ENCODE assay signal across 8 cellular contexts in the genomic region with DNA sequence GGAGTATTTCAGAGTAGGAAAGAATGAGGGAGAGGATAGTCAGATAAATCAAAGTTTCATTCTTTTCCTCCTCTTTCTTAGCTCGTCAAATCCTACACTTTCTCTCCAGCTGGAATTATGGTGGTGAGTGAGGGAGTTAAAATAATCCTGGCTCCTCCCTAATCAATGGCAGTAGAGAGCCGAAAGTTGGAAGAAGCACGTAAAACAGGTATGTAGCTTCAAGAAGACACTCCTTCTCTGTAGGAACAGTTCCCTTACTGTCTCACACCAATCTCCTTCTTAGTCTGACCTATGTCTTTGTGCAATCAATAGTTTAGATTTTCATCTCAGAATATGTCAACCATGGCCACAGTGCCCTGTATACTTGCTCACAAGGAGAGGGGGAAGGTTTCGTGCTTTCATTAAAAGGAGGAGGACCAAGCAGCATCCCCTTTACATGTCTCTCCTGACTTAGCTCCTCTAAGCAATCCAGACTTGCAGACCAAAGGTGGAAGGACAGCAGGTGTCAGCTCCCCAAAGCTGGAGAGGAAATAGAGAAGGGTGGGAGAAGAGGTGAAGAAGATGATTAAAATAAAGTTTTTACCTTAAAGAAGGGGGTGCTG. TPM values are rescaled to one million over a fixed set of nuclear protein-coding genes. Genes with fewer than 3 reads are reported as not detected.
DNase-seq lines count a peak whose midpoint lies in the region; ATAC-seq and TF ChIP-seq lines count a peak whose summit lies in the region.

No MANE protein-coding gene starts in this region.

- H3K4me3 ChIP-seq in mesodermal cell (ENCODE audit: extremely low read depth, insufficient read depth, low read length, poor library complexity, severe bottlenecking): peak overlapping the region; percentile 35

- H3K4me1 Mint-ChIP-seq in IgD-negative memory B cell: peaks cover 31 to 49% (median 44%) of the 10 kb centered on the region in 3 donors
- peaks cover 91% of the 10 kb centered on the region for H3K4me1 Mint-ChIP-seq in brain

- ATAC-seq in GM18517 (IDR thresholded peaks at IDR 0.05; ENCODE audit: unreplicated experiment): no peak

- no peaks in the 10 kb centered on the region for H3K36me3 ChIP-seq in mesodermal cell (ENCODE audit: control insufficient read depth, insufficient read depth, low read length)

- WGBS in mesodermal cell (ENCODE audit: insufficient coverage in 2 of 2), 2 experiments: 76% methylated on average over 2 of the region's 4 CpGs; no CpG with 5 or more reads in 1 of the 2 experiments

- TF ChIP-seq CTCF in 22Rv1 (IDR thresholded peaks at IDR 0.05): no peak
- TF ChIP-seq CTCF in brain (conservative IDR thresholded peaks at IDR 0.05): no peak

- H3K27ac Mint-ChIP-seq in IgD-negative memory B cell: peak overlapping the region; percentile 3 to 99 (median 86)
- H3K27ac Mint-ChIP-seq in brain: peak overlapping the region; percentile 98 to 100 (median 99)

- H3K4me3 Mint-ChIP-seq in IgD-negative memory B cell (peak overlapping the region; percentile 87 to 97 (median 94)), brain (peak overlapping the region; percentile 95 to 100 (median 98))

- H3K4me1 ChIP-seq in mesodermal cell (ENCODE audit: control insufficient read depth, insufficient read depth, low read length, poor library complexity, severe bottlenecking): peaks cover 15% of the 10 kb centered on the region

- H3K9me3 ChIP-seq in mesodermal cell (ENCODE audit: control insufficient read depth, low read length): no peaks in the 10 kb centered on the region

- H3K27ac ChIP-seq in 22Rv1: peak overlapping the region; percentile 84
- peak overlapping the region; percentile 99 for H3K27ac ChIP-seq in mesodermal cell (ENCODE audit: low read depth, low read length, severe bottlenecking)

- peaks cover 4% of the 10 kb centered on the region for H3K36me3 Mint-ChIP-seq in IgD-negative memory B cell
- peaks cover 7% of the 10 kb centered on the region for H3K36me3 Mint-ChIP-seq in brain

- no peaks in the 10 kb centered on the region for H3K9me3 Mint-ChIP-seq in IgD-negative memory B cell
- H3K9me3 Mint-ChIP-seq in brain: peaks cover 0 to 5% (median 0%) of the 10 kb centered on the region in 5 experiments

- DNase-seq in Kasumi-1 (lab: John Stamatoyannopoulos, UW): no peak
- DNase-seq in SK-N-DZ (ENCODE audit: low spot score): no peak
- DNase-seq in activated effector memory CD4-positive, alpha-beta T cell treated with anti-CD3 and anti-CD28 coated beads, Interleukin-2, amount 50 U/mL, for 16 hours: no peak

- H3K27me3 Mint-ChIP-seq in IgD-negative memory B cell (no peaks in the 10 kb centered on the region), brain (peaks cover 10% of the 10 kb centered on the region)

RNA-seq across cellular contexts. Expression of gene MINDY1, which starts 0.9 kb away (rescaled TPM):
- polyA plus RNA-seq in IgD-negative memory B cell: 2.3 TPM
- 58.6 TPM for polyA plus RNA-seq in brain (ENCODE audit: insufficient read depth, low read depth, low replicate concordance)
- 9.3 TPM for polyA plus RNA-seq in mesodermal cell (2013, experiment 1 of 2)
- polyA plus RNA-seq in mesodermal cell (2013, experiment 2 of 2): 8.0 TPM
- 13.9 and 14.8 TPM in 2 replicates for polyA plus RNA-seq in SK-N-DZ (2014; cell fraction: cytosol; rRNA removed)
- polyA plus RNA-seq in SK-N-DZ (2014; cell fraction: nucleus; rRNA removed): 12.5 and 20.2 TPM in 2 replicates

RNA-seq across cellular contexts. Expression of gene PRUNE1, which starts 2.4 kb away (rescaled TPM):
- 36.2 TPM for polyA plus RNA-seq in IgD-negative memory B cell
- polyA plus RNA-seq in brain (ENCODE audit: insufficient read depth, low read depth, low replicate concordance): 46.6 TPM
- polyA plus RNA-seq in mesodermal cell (2013, experiment 1 of 2): 23.6 TPM
- 21.8 TPM for polyA plus RNA-seq in mesodermal cell (2013, experiment 2 of 2)
- polyA plus RNA-seq in SK-N-DZ (2014; cell fraction: cytosol; rRNA removed): 28.0 and 34.5 TPM in 2 replicates
- polyA plus RNA-seq in SK-N-DZ (2014; cell fraction: nucleus; rRNA removed): 15.6 and 20.2 TPM in 2 replicates

RNA-seq across cellular contexts. Expression of gene ANXA9, which starts 23.7 kb away (rescaled TPM):
- polyA plus RNA-seq in IgD-negative memory B cell (0.11 TPM), brain (ENCODE audit: insufficient read depth, low read depth, low replicate concordance) (2.4 TPM)
- 0.15 TPM for polyA plus RNA-seq in mesodermal cell (2013, experiment 1 of 2)
- 0.20 TPM for polyA plus RNA-seq in mesodermal cell (2013, experiment 2 of 2)
- 0.07 and 0.45 TPM in 2 replicates for polyA plus RNA-seq in SK-N-DZ (2014; cell fraction: cytosol; rRNA removed)
- 0.07 TPM in 1 of 2 replicates, not detected in the other for polyA plus RNA-seq in SK-N-DZ (2014; cell fraction: nucleus; rRNA removed)

RNA-seq across cellular contexts. Expression of gene BNIPL, which starts 30.6 kb away (rescaled TPM):
- polyA plus RNA-seq in IgD-negative memory B cell: 0.13 TPM
- 0.53 TPM for polyA plus RNA-seq in brain (ENCODE audit: insufficient read depth, low read depth, low replicate concordance)
- polyA plus RNA-seq in mesodermal cell (2013, experiment 1 of 2): 0.96 TPM
- polyA plus RNA-seq in mesodermal cell (2013, experiment 2 of 2): 0.66 TPM
- polyA plus RNA-seq in SK-N-DZ (2014; cell fraction: cytosol; rRNA removed): 1.9 and 2.1 TPM in 2 replicates
- polyA plus RNA-seq in SK-N-DZ (2014; cell fraction: nucleus; rRNA removed): 5.0 and 10.3 TPM in 2 replicates

RNA-seq across cellular contexts. Expression of gene CERS2, which starts 31.2 kb away (rescaled TPM):
- polyA plus RNA-seq in IgD-negative memory B cell: 110 TPM
- 362 TPM for polyA plus RNA-seq in brain (ENCODE audit: insufficient read depth, low read depth, low replicate concordance)
- polyA plus RNA-seq in mesodermal cell (2013, experiment 1 of 2): 131 TPM
- polyA plus RNA-seq in mesodermal cell (2013, experiment 2 of 2): 131 TPM
- polyA plus RNA-seq in SK-N-DZ (2014; cell fraction: cytosol; rRNA removed): 138 and 143 TPM in 2 replicates
- polyA plus RNA-seq in SK-N-DZ (2014; cell fraction: nucleus; rRNA removed): 127 and 132 TPM in 2 replicates

Comparison
In these comparisons a context has a peak if more than half of its experiments do, and no peak if none do; other contexts are left out.
1. RNA of gene MINDY1, which starts 0.9 kb away (polyA plus RNA-seq): 58.6 TPM in brain (single experiment); 2.3 TPM in IgD-negative memory B cell (single experiment); every median in the first group is over 10 times any median in the second.